Comparison of ENCODE assay signal across 8 cellular contexts in genomic region chr2:96665717-96666116, GRCh38. TPM values are rescaled to one million over a fixed set of nuclear protein-coding genes. Genes with fewer than 3 reads are reported as not detected.
A peak's percentile ranks its signal among the peaks of the same experiment; 100 is the strongest.
DNase-seq lines count a peak whose midpoint lies in the region; ATAC-seq and TF ChIP-seq lines count a peak whose summit lies in the region.
"Not testable (repeated sequence)": the region's sequence is repeated elsewhere in the genome, so short reads cannot be mapped to it uniquely, and the experiment has no call there.
"Had no signal": no experiment of that assay in that cellular context is flagged by ENCODE, and none has a peak within 500 bp of the region (broad histone marks: within the 10 kb centered on the region; RNA-seq: fewer than 3 reads in every experiment).

No MANE protein-coding gene starts in this region.

- intact Hi-C loops in CD14-positive monocyte (cut with micrococcal nuclease) (loop anchor here in 1 of 2 donors (5.0 to 10.0 kb wide), 2 partner anchors 33 to 51 kb away; no protein-coding TSS in a partner anchor), MCF 10A (cut with micrococcal nuclease) (loop anchor here (10.0 kb wide), 1 partner anchor 69 kb away; no protein-coding TSS in a partner anchor)
- intact Hi-C loops in posterior vena cava (cut with DNase I); stomach (cut with DNase I; ENCODE audit: low total_unique reads): not testable (repeated sequence)

- H4K8ac ChIP-seq in mesenchymal stem cell (ENCODE audit: low read length), result peak overlapping the region; percentile 67

- not testable (repeated sequence) for H3K4ac ChIP-seq in mesenchymal stem cell (ENCODE audit: low read depth in 1 of 2, low read length in 2 of 2)

- not testable (repeated sequence) for H2AFZ ChIP-seq in mesenchymal stem cell (ENCODE audit: low read depth, low read length)

- TSS peak; percentile 95 for BruUV-seq in MCF 10A (replicated peaks; lab: Mats Ljungman, UMichigan)

- H3K27me3 Mint-ChIP-seq in CD14-positive monocyte (ENCODE audit: low read depth in 3 of 3); MCF 10A (ENCODE audit: insufficient read depth, unreplicated experiment): not testable (repeated sequence)

- H3K18ac ChIP-seq in mesenchymal stem cell (ENCODE audit: low read depth in 1 of 2, low read length in 2 of 2), result peak overlapping the region; percentile 6 to 53

- not testable (repeated sequence) for H3K4me2 ChIP-seq in mesenchymal stem cell (ENCODE audit: low read length, poor library complexity, severe bottlenecking)

- H3K79me1 ChIP-seq in mesenchymal stem cell (replicated peaks; ENCODE audit: low read length, poor library complexity, severe bottlenecking), result not testable (repeated sequence)

- WGBS in gastroesophageal sphincter (ENCODE audit: low coverage in 1 of 2), 2 donors, result 100% methylated on average over 1 of the region's 3 CpGs; no CpG with 5 or more reads in 1 of the 2 donors
- 95% methylated on average over 3 of the region's 3 CpGs for WGBS in mesenchymal stem cell
- WGBS in stomach, 5 donors, result 92 to 97% (median 95%) methylated on average over 3 of the region's 3 CpGs

- POLR2A ChIA-PET in RWPE1 (lab: Yijun Ruan, JAX; ENCODE audit: low non-redundant PET) (interaction anchor here (0.7 kb wide), 1 partner anchor 36 kb away, joined by 3 read pairs; no protein-coding TSS in a partner anchor), MCF 10A (lab: Yijun Ruan, JAX) (interaction anchor here (0.6 to 2.2 kb wide), 6 partner anchors 28 to 335 kb away, joined by 3 to 17 read pairs (median 5); partner anchors contain the start of genes CNNM4 and KANSL3)

- H2BK12ac ChIP-seq in mesenchymal stem cell (ENCODE audit: low read length in 2 of 2), result peak overlapping the region; percentile 71 to 85

- CTCF ChIA-PET in RWPE1 (lab: Yijun Ruan, JAX), result interaction anchor here (0.6 kb wide), 2 partner anchors 96 to 256 kb away, joined by 3 read pairs; no protein-coding TSS in a partner anchor
- CTCF ChIA-PET in MCF 10A (lab: Yijun Ruan, JAX), result interaction anchor here (0.6 to 0.8 kb wide), 2 partner anchors 31 to 32 kb away, joined by 3 read pairs; no protein-coding TSS in a partner anchor

- peak overlapping the region; percentile 79 for H3K9ac ChIP-seq in mesenchymal stem cell (ENCODE audit: low read length)

- H4K91ac ChIP-seq in mesenchymal stem cell (ENCODE audit: low read length), result not testable (repeated sequence)

- H3K4me3 ChIP-seq in gastroesophageal sphincter; mesenchymal stem cell (ENCODE audit: insufficient read depth in 1 of 2, low read depth in 1 of 2, low read length in 2 of 2); stomach: not testable (repeated sequence)

- H3K27me3 ChIP-seq in gastroesophageal sphincter, stomach: not testable (repeated sequence)
- peaks cover 0 to 11% of the 10 kb centered on the region in 2 experiments for H3K27me3 ChIP-seq in mesenchymal stem cell (ENCODE audit: control insufficient read depth in 1 of 2, insufficient read depth in 1 of 2, low read length in 2 of 2)

- H3K4me1 Mint-ChIP-seq in CD14-positive monocyte, result peaks cover 29% of the 10 kb centered on the region
- not testable (repeated sequence) for H3K4me1 Mint-ChIP-seq in MCF 10A (ENCODE audit: insufficient read depth, unreplicated experiment)

- H3K4me1 ChIP-seq in gastroesophageal sphincter (peaks cover 0 to 13% (median 0%) of the 10 kb centered on the region in 3 donors), stomach (peaks cover 4 to 28% (median 13%) of the 10 kb centered on the region in 4 donors)
- H3K4me1 ChIP-seq in mesenchymal stem cell (ENCODE audit: control insufficient read depth, insufficient read depth, low read depth, low read length), result not testable (repeated sequence)

- TF ChIP-seq CTCF in CD14-positive monocyte (IDR thresholded peaks at IDR 0.05); RWPE1 (conservative IDR thresholded peaks at IDR 0.05; ENCODE audit: low read depth); MCF 10A (IDR thresholded peaks at IDR 0.05; ENCODE audit: unreplicated experiment); gastroesophageal sphincter (IDR thresholded peaks at IDR 0.05); stomach (IDR thresholded peaks at IDR 0.05): not testable (repeated sequence)

- peak overlapping the region; percentile 11 for H2BK120ac ChIP-seq in mesenchymal stem cell (ENCODE audit: low read depth, low read length)

- not testable (repeated sequence) for H3K9me3 Mint-ChIP-seq in CD14-positive monocyte; MCF 10A (ENCODE audit: unreplicated experiment)

- peak overlapping the region; percentile 87 for H2BK15ac ChIP-seq in mesenchymal stem cell (ENCODE audit: low read depth, poor library complexity, severe bottlenecking)

- peak overlapping the region; percentile 4 to 64 for H3K4me3 Mint-ChIP-seq in CD14-positive monocyte
- H3K4me3 Mint-ChIP-seq in MCF 10A (ENCODE audit: unreplicated experiment), result not testable (repeated sequence)

- H2AK5ac ChIP-seq in mesenchymal stem cell (ENCODE audit: low read length, severe bottlenecking), result peak overlapping the region; percentile 49

- not testable (repeated sequence) for ATAC-seq in gastroesophageal sphincter

- not testable (repeated sequence) for H3K36me3 Mint-ChIP-seq in CD14-positive monocyte; MCF 10A (ENCODE audit: insufficient read depth, unreplicated experiment)

- peak overlapping the region; percentile 88 for H3K27ac ChIP-seq in RWPE1
- H3K27ac ChIP-seq in gastroesophageal sphincter, result peak overlapping the region; percentile 1 to 75 (median 70)
- peak overlapping the region; percentile 86 for H3K27ac ChIP-seq in mesenchymal stem cell (ENCODE audit: low read length, poor library complexity, severe bottlenecking)
- peak overlapping the region in 4 of 5 donors; percentile 26 to 54 (median 44) for H3K27ac ChIP-seq in stomach

- not testable (repeated sequence) for TF ChIP-seq EP300 in gastroesophageal sphincter (IDR thresholded peaks at IDR 0.05); stomach (IDR thresholded peaks at IDR 0.05)

- not testable (repeated sequence) for H2BK5ac ChIP-seq in mesenchymal stem cell (ENCODE audit: low read depth, low read length, poor library complexity, severe bottlenecking)

- H3K9me3 ChIP-seq in gastroesophageal sphincter; mesenchymal stem cell (ENCODE audit: control insufficient read depth, low read length); stomach: not testable (repeated sequence)

- not testable (repeated sequence) for H3K36me3 ChIP-seq in gastroesophageal sphincter; mesenchymal stem cell (ENCODE audit: control insufficient read depth in 1 of 2, insufficient read depth in 2 of 2, low read depth in 1 of 2, low read length in 2 of 2); stomach

- not testable (repeated sequence) for TF ChIP-seq POLR2A in gastroesophageal sphincter (IDR thresholded peaks at IDR 0.05); stomach (IDR thresholded peaks at IDR 0.05)

- not testable (repeated sequence) for H3K14ac ChIP-seq in mesenchymal stem cell (ENCODE audit: low read length in 2 of 2)

- H3K23ac ChIP-seq in mesenchymal stem cell (ENCODE audit: low read length in 2 of 2), result not testable (repeated sequence)

- DNase-seq in CD14-positive monocyte (ENCODE audit: low spot score); RWPE1 (ENCODE audit: low spot score); MCF 10A (ENCODE audit: unreplicated experiment); mesenchymal stem cell; stomach: not testable (repeated sequence)
- DNase-seq in posterior vena cava (ENCODE audit: low spot score), result peak; percentile 18

- H3K27ac Mint-ChIP-seq in CD14-positive monocyte (peak overlapping the region; percentile 91 to 99 (median 96)), MCF 10A (ENCODE audit: low read depth, unreplicated experiment) (peak overlapping the region; percentile 4)

RNA-seq across cellular contexts. Expression of gene FER1L5, which starts 23.2 kb away (rescaled TPM):
- polyA plus RNA-seq in CD14-positive monocyte (not detected), stomach (under 1 TPM in 2 of 3 donors, not detected in 1; 0.03 to 0.06 TPM)
- total RNA-seq in MCF 10A (2022) (not detected in 2 replicates), gastroesophageal sphincter (not detected), posterior vena cava (under 1 TPM in 1 of 2 donors, not detected in 1; 0.05 TPM), stomach (under 1 TPM in 1 of 5 donors, not detected in 4; 0.73 TPM)
- polyA plus RNA-seq in mesenchymal stem cell (2013, experiment 1 of 2), result 0.01 TPM
- polyA plus RNA-seq in mesenchymal stem cell (2013, experiment 2 of 2), result not detected
- total RNA-seq: CD8-positive, alpha-beta memory T cell had no signal
- polyA plus RNA-seq: CD8-positive, alpha-beta memory T cell had no signal

RNA-seq across cellular contexts. Expression of gene KANSL3, which starts 27.6 kb away (rescaled TPM):
- polyA plus RNA-seq in CD14-positive monocyte, result 1 to 10 TPM; 2.5 to 7.2 TPM
- 36.0 and 41.4 TPM in 2 replicates for total RNA-seq in MCF 10A (2022)
- 10 to 100 TPM; 50.9 to 66.7 (median 60.6) TPM for total RNA-seq in gastroesophageal sphincter
- polyA plus RNA-seq in mesenchymal stem cell (2013, experiment 1 of 2), result 10.5 TPM
- 10.7 TPM for polyA plus RNA-seq in mesenchymal stem cell (2013, experiment 2 of 2)
- total RNA-seq in posterior vena cava, result 10 to 100 TPM; 34.0 to 36.1 TPM
- 100 to 1,000 TPM in 2 of 5 donors, 10 to 100 TPM in 3; 30.1 to 139 (median 57.2) TPM for total RNA-seq in stomach
- 10 to 100 TPM; 13.6 to 15.0 (median 14.6) TPM for polyA plus RNA-seq in stomach
